Comparison of ENCODE assay signal across 8 cellular contexts in the genomic region with DNA sequence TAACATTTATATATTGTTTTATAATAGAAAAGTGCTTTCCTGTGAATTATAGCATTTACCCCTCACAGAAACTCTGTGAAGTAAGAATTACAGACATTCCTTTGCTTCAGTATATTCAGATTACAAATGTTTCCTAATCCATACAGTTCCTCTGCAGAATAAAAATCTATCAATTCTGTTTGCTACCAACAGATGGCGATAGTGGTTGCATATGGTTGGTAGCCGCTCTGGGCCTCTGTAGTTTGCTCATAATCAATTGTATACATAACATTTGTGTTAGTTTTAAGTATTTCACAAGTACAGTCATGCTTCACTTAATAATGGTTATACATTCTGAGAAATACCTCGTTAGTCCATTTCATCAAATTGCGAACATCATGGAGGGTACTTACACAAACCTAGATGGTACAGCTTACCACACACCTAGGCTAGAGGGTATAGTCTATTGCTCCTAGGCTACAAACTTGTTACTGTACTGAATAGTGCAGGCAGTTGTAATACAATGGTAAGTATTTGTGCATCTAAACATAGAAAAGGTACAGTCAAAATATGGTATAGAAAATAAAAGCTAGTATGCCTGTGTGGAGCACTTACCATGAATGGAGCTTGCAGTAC.
A peak's percentile ranks its signal among the peaks of the same experiment; 100 is the strongest.
DNase-seq lines count a peak whose midpoint lies in the region; ATAC-seq, FAIRE-seq and TF ChIP-seq lines count a peak whose summit lies in the region.

No MANE protein-coding gene starts in this region.

- CTCF ChIA-PET in endothelial cell of umbilical vein (lab: Charles Lee): interaction anchor here (0.6 to 1.0 kb wide), 6 partner anchors 8 to 159 kb away, joined by 3 to 4 read pairs (median 3); no protein-coding TSS in a partner anchor

- no peak overlapping the region for H3K9ac ChIP-seq in endothelial cell of umbilical vein (replicated peaks; ENCODE audit: extremely low read depth, insufficient read depth, low read length)

- H3K9me3 ChIP-seq in right atrium auricular region: no peaks in the 10 kb centered on the region
- H3K9me3 ChIP-seq in right cardiac atrium (ENCODE audit: control insufficient read depth, low read length): no peaks in the 10 kb centered on the region
- no peaks in the 10 kb centered on the region for H3K9me3 ChIP-seq in endothelial cell of umbilical vein (replicated peaks; ENCODE audit: control insufficient read depth, insufficient read depth, low read length)

- no peak for DNase-seq in right atrium auricular region (ENCODE audit: low spot score)
- DNase-seq in right cardiac atrium: no peak
- peak; percentile 2 for DNase-seq in NCI-H524 treated with DMSO at 0.1 percent for 48 hours (lab: John Stamatoyannopoulos, UW)
- peak; percentile 6 for DNase-seq in endothelial cell of umbilical vein (ENCODE audit: low read depth, low spot score)
- DNase-seq in hypothalamus (lab: John Stamatoyannopoulos, UW): no peak
- no peak for DNase-seq in stimulated activated CD4-positive, alpha-beta T cell treated with anti-CD3 and anti-CD28 coated beads, Interleukin-4, amount 100 ng/mL, for 24 hours

- intact Hi-C loops in right cardiac atrium (cut with DNase I): no loop called here
- intact Hi-C loops in endothelial cell of umbilical vein (cut with micrococcal nuclease): no loop called here

- H3K4me2 ChIP-seq in endothelial cell of umbilical vein (ENCODE audit: insufficient read depth, low read length): no peak overlapping the region

- no peak overlapping the region for H2AFZ ChIP-seq in endothelial cell of umbilical vein (ENCODE audit: low read depth, low read length)

- ATAC-seq in right cardiac atrium: no peak
- peak; percentile 54 for ATAC-seq in HG02642 (IDR thresholded peaks at IDR 0.05; ENCODE audit: poor library complexity, unreplicated experiment)
- no peak for ATAC-seq in HG02840 (IDR thresholded peaks at IDR 0.05; ENCODE audit: low FRiP score, unreplicated experiment)

- no peaks in the 10 kb centered on the region for H4K20me1 ChIP-seq in endothelial cell of umbilical vein (replicated peaks; ENCODE audit: control insufficient read depth, extremely low read depth, insufficient read depth, low read length)

- no peak overlapping the region for H3K4me3 ChIP-seq in right atrium auricular region
- H3K4me3 ChIP-seq in right cardiac atrium (ENCODE audit: low read length): no peak overlapping the region
- H3K4me3 ChIP-seq in endothelial cell of umbilical vein (replicated peaks in 1 of 3; ENCODE audit: insufficient read depth in 1 of 3, low read depth in 1 of 3, low read length in 3 of 3): no peak overlapping the region

- 73% methylated on average over 4 of the region's 4 CpGs for WGBS in right cardiac atrium

- no TSS peak for BruUV-seq in endothelial cell of umbilical vein (replicated peaks; lab: Mats Ljungman, UMichigan)

- H3K4me1 ChIP-seq in right atrium auricular region: no peaks in the 10 kb centered on the region
- no peaks in the 10 kb centered on the region for H3K4me1 ChIP-seq in right cardiac atrium (ENCODE audit: control insufficient read depth, insufficient read depth, low read length)
- H3K4me1 ChIP-seq in endothelial cell of umbilical vein (ENCODE audit: control insufficient read depth, extremely low read depth, insufficient read depth, low read length): peaks cover 12% of the 10 kb centered on the region

- TF ChIP-seq POLR2A in endothelial cell of umbilical vein (IDR thresholded peaks at IDR 0.05; ENCODE audit: low read depth, low read length): no peak

- H3K9me1 ChIP-seq in endothelial cell of umbilical vein (replicated peaks; ENCODE audit: control insufficient read depth, extremely low read depth, insufficient read depth, low read length): no peaks in the 10 kb centered on the region

- no peaks in the 10 kb centered on the region for H3K79me2 ChIP-seq in endothelial cell of umbilical vein (ENCODE audit: control insufficient read depth, insufficient read depth, low read length)

- H3K27me3 ChIP-seq in right atrium auricular region (no peaks in the 10 kb centered on the region), right cardiac atrium (ENCODE audit: control insufficient read depth, insufficient read depth) (no peaks in the 10 kb centered on the region), endothelial cell of umbilical vein (ENCODE audit: control insufficient read depth in 2 of 2, insufficient read depth in 2 of 2, low read length in 2 of 2) (no peaks in the 10 kb centered on the region)

- dilution Hi-C loops in endothelial cell of umbilical vein (cut with MboI; ENCODE audit: extremely low pct_ligation_motif_present, low sequenced_read_pairs): no loop called here

- peak; percentile 14 to 34 for TF ChIP-seq CTCF in right atrium auricular region (IDR thresholded peaks at IDR 0.05)
- TF ChIP-seq CTCF in endothelial cell of umbilical vein (IDR thresholded peaks at IDR 0.05; ENCODE audit: extremely low read depth in 1 of 2, insufficient read depth in 1 of 2, low read depth in 1 of 2, low read length in 2 of 2): peak; percentile 32 to 45

- POLR2A ChIA-PET in endothelial cell of umbilical vein (lab: Charles Lee): no interaction called here

- H3K36me3 ChIP-seq in right atrium auricular region (no peaks in the 10 kb centered on the region), endothelial cell of umbilical vein (ENCODE audit: control insufficient read depth in 2 of 2, extremely low read depth in 1 of 2, insufficient read depth in 2 of 2, low read length in 2 of 2) (no peaks in the 10 kb centered on the region)

- no peak for FAIRE-seq in endothelial cell of umbilical vein (lab: Jason Lieb, UNC)

- H3K27ac ChIP-seq in right atrium auricular region: no peak overlapping the region
- H3K27ac ChIP-seq in right cardiac atrium (ENCODE audit: low read length): no peak overlapping the region
- no peak overlapping the region for H3K27ac ChIP-seq in endothelial cell of umbilical vein (ENCODE audit: insufficient read depth, low read depth, low read length)

TF ChIP-seq in endothelial cell of umbilical vein, 7 proteins besides CTCF, POLR2A, EP300 and RAD21:
- TF ChIP-seq EZH2 (IDR thresholded peaks at IDR 0.05; ENCODE audit: borderline replicate concordance, low read depth, low read length, severe bottlenecking): no peak
- no peak for TF ChIP-seq FOS (IDR thresholded peaks at IDR 0.05; ENCODE audit: borderline replicate concordance, insufficient read depth, low read length)
- no peak for TF ChIP-seq GATA2 (IDR thresholded peaks at IDR 0.05; ENCODE audit: insufficient read depth, insufficient read length, low read depth, low read length)
- TF ChIP-seq, protein P1, sequence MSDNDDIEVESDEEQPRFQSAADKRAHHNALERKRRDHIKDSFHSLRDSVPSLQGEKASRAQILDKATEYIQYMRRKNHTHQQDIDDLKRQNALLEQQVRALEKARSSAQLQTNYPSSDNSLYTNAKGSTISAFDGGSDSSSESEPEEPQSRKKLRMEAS (IDR thresholded peaks at IDR 0.05; ENCODE audit: insufficient read depth, insufficient read length): no peak
- TF ChIP-seq JUN (IDR thresholded peaks at IDR 0.05; ENCODE audit: borderline replicate concordance, insufficient read depth, insufficient read length, low read depth): no peak
- no peak for TF ChIP-seq POLR2AphosphoS5 (IDR thresholded peaks at IDR 0.05; ENCODE audit: insufficient read depth, low read depth, low read length)

Comparison
In these comparisons a context has a peak if more than half of its experiments do, and no peak if none do; other contexts are left out.
1. DNase-seq: peak in NCI-H524 treated with DMSO at 0.1 percent for 48 hours (single experiment) and endothelial cell of umbilical vein (single experiment); none in right atrium auricular region (single experiment), right cardiac atrium (0 of 3), hypothalamus (0 of 51) and stimulated activated CD4-positive, alpha-beta T cell treated with anti-CD3 and anti-CD28 coated beads, Interleukin-4, amount 100 ng/mL, for 24 hours (single experiment).